Comparison of ENCODE assay signal across 1 cellular context in the genomic region with DNA sequence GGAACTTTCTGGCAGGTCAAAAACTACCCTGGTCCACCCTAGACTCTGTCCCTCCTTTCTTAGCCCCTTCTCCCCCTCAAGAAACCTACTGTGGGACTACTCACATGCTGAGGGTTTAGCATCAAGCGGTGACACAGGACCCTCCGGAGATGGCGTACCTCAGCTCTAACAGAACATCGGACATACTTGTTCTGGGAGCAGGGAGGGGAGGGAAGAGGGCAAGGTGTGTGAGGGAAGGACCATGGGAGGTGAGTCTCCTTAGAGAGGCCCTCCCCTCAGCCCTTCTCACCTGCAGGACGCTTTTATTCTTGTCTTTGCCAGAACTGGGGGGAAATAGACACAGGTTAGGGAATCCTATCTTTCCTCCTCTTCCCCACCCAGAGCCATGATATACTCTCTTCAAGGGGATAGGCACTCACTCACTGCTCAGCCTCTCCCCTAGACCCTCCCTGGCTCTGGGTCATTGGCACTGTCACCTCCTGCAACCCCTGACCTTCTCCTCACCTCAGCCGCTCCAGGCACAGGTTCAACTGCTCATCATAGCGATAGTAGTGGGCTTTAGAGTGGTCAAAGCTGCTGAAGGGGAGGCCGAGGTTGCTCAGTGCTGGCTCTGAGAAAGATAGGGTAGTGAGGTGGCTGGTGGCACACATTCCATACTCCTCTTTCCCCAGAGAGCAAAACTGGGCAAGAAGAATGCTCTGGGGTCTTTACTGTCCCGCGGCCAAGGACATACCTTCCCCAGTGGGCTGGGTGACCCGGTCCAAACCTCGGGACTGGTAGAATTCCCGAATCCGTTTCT.
A peak's percentile ranks its signal among the peaks of the same experiment; 100 is the strongest.
TF ChIP-seq lines count a peak whose summit lies in the region.

No MANE protein-coding gene starts in this region.

TF ChIP-seq in HepG2, 621 proteins besides CTCF, POLR2A, EP300 and RAD21 (continued from another document):
- TF ChIP-seq, protein P1, sequence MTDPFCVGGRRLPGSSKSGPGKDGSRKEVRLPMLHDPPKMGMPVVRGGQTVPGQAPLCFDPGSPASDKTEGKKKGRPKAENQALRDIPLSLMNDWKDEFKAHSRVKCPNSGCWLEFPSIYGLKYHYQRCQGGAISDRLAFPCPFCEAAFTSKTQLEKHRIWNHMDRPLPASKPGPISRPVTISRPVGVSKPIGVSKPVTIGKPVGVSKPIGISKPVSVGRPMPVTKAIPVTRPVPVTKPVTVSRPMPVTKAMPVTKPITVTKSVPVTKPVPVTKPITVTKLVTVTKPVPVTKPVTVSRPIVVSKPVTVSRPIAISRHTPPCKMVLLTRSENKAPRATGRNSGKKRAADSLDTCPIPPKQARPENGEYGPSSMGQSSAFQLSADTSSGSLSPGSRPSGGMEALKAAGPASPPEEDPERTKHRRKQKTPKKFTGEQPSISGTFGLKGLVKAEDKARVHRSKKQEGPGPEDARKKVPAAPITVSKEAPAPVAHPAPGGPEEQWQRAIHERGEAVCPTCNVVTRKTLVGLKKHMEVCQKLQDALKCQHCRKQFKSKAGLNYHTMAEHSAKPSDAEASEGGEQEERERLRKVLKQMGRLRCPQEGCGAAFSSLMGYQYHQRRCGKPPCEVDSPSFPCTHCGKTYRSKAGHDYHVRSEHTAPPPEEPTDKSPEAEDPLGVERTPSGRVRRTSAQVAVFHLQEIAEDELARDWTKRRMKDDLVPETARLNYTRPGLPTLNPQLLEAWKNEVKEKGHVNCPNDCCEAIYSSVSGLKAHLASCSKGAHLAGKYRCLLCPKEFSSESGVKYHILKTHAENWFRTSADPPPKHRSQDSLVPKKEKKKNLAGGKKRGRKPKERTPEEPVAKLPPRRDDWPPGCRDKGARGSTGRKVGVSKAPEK (CRISPR knock-in tag; IDR thresholded peaks at IDR 0.05; ENCODE audit: borderline replicate concordance), result no peak
- no peak for TF ChIP-seq KDM5B (CRISPR knock-in tag; IDR thresholded peaks at IDR 0.05; ENCODE audit: borderline replicate concordance)
- no peak for TF ChIP-seq NFYB (CRISPR knock-in tag; IDR thresholded peaks at IDR 0.05)
- TF ChIP-seq, protein P2, sequence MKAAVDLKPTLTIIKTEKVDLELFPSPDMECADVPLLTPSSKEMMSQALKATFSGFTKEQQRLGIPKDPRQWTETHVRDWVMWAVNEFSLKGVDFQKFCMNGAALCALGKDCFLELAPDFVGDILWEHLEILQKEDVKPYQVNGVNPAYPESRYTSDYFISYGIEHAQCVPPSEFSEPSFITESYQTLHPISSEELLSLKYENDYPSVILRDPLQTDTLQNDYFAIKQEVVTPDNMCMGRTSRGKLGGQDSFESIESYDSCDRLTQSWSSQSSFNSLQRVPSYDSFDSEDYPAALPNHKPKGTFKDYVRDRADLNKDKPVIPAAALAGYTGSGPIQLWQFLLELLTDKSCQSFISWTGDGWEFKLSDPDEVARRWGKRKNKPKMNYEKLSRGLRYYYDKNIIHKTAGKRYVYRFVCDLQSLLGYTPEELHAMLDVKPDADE (CRISPR knock-in tag; IDR thresholded peaks at IDR 0.05), result no peak
- TF ChIP-seq KMT2B (CRISPR knock-in tag; IDR thresholded peaks at IDR 0.05), result no peak
- TF ChIP-seq SP140L (CRISPR knock-in tag; IDR thresholded peaks at IDR 0.05; ENCODE audit: borderline replicate concordance), result no peak
- peak; percentile 30; the same call in 1 of the 2 replicates for TF ChIP-seq PHF8 (CRISPR knock-in tag; IDR thresholded peaks at IDR 0.05)
- no peak for TF ChIP-seq ZFY (CRISPR knock-in tag; IDR thresholded peaks at IDR 0.05)
- TF ChIP-seq, protein P3, sequence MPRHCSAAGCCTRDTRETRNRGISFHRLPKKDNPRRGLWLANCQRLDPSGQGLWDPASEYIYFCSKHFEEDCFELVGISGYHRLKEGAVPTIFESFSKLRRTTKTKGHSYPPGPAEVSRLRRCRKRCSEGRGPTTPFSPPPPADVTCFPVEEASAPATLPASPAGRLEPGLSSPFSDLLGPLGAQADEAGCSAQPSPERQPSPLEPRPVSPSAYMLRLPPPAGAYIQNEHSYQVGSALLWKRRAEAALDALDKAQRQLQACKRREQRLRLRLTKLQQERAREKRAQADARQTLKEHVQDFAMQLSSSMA (CRISPR knock-in tag; IDR thresholded peaks at IDR 0.05), result no peak
